Comparison of ENCODE assay signal across 9 cellular contexts in genomic region chr2:147097747-147098146, GRCh38.
"Had no signal": no experiment of that assay in that cellular context is flagged by ENCODE, and none has a peak within 500 bp of the region (broad histone marks: within the 10 kb centered on the region; RNA-seq: fewer than 3 reads in every experiment).

No MANE protein-coding gene starts in this region.

- H3K36me3 ChIP-seq: HAP-1 had no signal

- DNase-seq: GM23248, GOT3, H7, HFFc6, KG1 had no signal

- H3K9ac ChIP-seq: GM23248 had no signal

- FAIRE-seq: HTR-8/SVneo had no signal

- H3K27me3 Mint-ChIP-seq: IgD-negative memory B cell had no signal

- H3K4me3 ChIP-seq: GM23248, HAP-1 had no signal

- H3K36me3 Mint-ChIP-seq: IgD-negative memory B cell had no signal

- H3K4me1 ChIP-seq: HAP-1 had no signal

- H3K4me1 Mint-ChIP-seq: IgD-negative memory B cell had no signal

- H2AFZ ChIP-seq: GM23248 had no signal

- H3K27ac Mint-ChIP-seq: HFFc6, IgD-negative memory B cell had no signal

- H3K27ac ChIP-seq: GM23248 had no signal

- H3K9me3 ChIP-seq: HAP-1 had no signal

- ATAC-seq: HCT116 had no signal

- H3K4me3 Mint-ChIP-seq: HFFc6, IgD-negative memory B cell had no signal
